In genomic region chr9:129585352-129585751, GRCh38 we compare ENCODE assay signal across 1 cellular context.
A peak's percentile ranks its signal among the peaks of the same experiment; 100 is the strongest.
TF ChIP-seq lines count a peak whose summit lies in the region.

No MANE protein-coding gene starts in this region.

TF ChIP-seq in HepG2, 621 proteins besides CTCF, POLR2A, EP300 and RAD21:
- no peak for TF ChIP-seq ATF2 (CRISPR knock-in tag; IDR thresholded peaks at IDR 0.05)
- no peak for TF ChIP-seq MIXL1 (CRISPR knock-in tag; IDR thresholded peaks at IDR 0.05)
- TF ChIP-seq HNRNPK (IDR thresholded peaks at IDR 0.05; ENCODE audit: low read depth, low read length, poor library complexity, severe bottlenecking): peak; percentile 18
- TF ChIP-seq IRX3 (CRISPR knock-in tag; IDR thresholded peaks at IDR 0.05; ENCODE audit: borderline replicate concordance, low read depth): no peak
- no peak for TF ChIP-seq PITX1 (CRISPR knock-in tag; IDR thresholded peaks at IDR 0.05)
- TF ChIP-seq XRCC5 (optimal IDR thresholded peaks at IDR 0.05; ENCODE audit: low read length): no peak
- no peak for TF ChIP-seq ZNF414 (CRISPR knock-in tag; IDR thresholded peaks at IDR 0.05)
